In the genomic region with DNA sequence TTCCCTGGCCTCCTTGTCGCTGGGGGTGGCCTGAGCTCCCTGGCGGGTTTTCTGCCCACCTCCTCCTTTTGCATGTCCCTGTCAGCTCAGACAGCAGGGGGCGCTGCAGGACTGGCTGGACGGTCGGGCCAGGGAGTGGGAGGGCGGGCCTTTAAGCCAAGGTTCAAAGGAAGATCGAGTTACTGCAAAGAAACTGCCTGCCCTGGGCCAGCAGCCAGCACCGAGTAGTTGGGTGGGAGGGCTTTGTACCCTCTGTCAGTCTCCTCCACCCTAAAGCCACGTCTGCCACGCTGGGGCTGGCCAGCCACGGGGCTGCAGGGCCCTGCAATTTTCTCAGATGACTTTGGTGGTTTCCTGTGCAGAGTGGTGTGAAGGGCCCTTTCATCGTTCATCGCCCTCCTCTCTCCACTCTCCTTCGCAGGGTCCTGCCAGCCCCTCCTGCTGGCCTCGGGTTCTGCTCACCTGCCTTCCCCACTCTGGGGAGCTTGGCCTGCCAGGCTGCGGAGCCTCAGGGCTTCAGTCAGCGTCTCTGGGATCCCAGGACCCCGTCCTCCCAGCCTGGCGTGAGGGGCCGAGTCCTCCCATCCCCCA, we compare ENCODE assay signal across 1 cellular context.
TF ChIP-seq lines count a peak whose summit lies in the region.

No MANE protein-coding gene starts in this region.

TF ChIP-seq in HepG2, 621 proteins besides CTCF, POLR2A, EP300 and RAD21 (continued from another document):
- TF ChIP-seq SIX1 (CRISPR knock-in tag; IDR thresholded peaks at IDR 0.05; ENCODE audit: borderline replicate concordance) = peak; percentile 90; the same call in 1 of the 2 replicates
- no peak; the same call in 1 of the 2 replicates for TF ChIP-seq ZNF513 (CRISPR knock-in tag; conservative IDR thresholded peaks at IDR 0.05)
- TF ChIP-seq, protein P1, sequence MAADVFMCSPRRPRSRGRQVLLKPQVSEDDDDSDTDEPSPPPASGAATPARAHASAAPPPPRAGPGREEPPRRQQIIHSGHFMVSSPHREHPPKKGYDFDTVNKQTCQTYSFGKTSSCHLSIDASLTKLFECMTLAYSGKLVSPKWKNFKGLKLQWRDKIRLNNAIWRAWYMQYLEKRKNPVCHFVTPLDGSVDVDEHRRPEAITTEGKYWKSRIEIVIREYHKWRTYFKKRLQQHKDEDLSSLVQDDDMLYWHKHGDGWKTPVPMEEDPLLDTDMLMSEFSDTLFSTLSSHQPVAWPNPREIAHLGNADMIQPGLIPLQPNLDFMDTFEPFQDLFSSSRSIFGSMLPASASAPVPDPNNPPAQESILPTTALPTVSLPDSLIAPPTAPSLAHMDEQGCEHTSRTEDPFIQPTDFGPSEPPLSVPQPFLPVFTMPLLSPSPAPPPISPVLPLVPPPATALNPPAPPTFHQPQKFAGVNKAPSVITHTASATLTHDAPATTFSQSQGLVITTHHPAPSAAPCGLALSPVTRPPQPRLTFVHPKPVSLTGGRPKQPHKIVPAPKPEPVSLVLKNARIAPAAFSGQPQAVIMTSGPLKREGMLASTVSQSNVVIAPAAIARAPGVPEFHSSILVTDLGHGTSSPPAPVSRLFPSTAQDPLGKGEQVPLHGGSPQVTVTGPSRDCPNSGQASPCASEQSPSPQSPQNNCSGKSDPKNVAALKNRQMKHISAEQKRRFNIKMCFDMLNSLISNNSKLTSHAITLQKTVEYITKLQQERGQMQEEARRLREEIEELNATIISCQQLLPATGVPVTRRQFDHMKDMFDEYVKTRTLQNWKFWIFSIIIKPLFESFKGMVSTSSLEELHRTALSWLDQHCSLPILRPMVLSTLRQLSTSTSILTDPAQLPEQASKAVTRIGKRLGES (CRISPR knock-in tag; IDR thresholded peaks at IDR 0.05; ENCODE audit: borderline replicate concordance) = no peak
- TF ChIP-seq FOXA1 (IDR thresholded peaks at IDR 0.05) = no peak
- no peak for TF ChIP-seq FOXA1 (CRISPR knock-in tag; IDR thresholded peaks at IDR 0.05)
- TF ChIP-seq, protein P2, sequence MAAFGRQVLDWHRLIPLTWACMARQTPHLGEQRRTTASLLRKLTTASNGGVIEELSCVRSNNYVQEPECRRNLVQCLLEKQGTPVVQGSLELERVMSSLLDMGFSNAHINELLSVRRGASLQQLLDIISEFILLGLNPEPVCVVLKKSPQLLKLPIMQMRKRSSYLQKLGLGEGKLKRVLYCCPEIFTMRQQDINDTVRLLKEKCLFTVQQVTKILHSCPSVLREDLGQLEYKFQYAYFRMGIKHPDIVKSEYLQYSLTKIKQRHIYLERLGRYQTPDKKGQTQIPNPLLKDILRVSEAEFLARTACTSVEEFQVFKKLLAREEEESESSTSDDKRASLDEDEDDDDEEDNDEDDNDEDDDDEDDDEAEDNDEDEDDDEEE (CRISPR knock-in tag; IDR thresholded peaks at IDR 0.05) = no peak
- 0 out of 2 replicates have a peak, but pooled peaks have one; percentile 39 for TF ChIP-seq ZNF263 (CRISPR knock-in tag; IDR thresholded peaks at IDR 0.05)
- TF ChIP-seq SP1 (IDR thresholded peaks at IDR 0.05) = no peak
- TF ChIP-seq SP1 (CRISPR knock-in tag; IDR thresholded peaks at IDR 0.05) = peak; percentile 76
- TF ChIP-seq, protein P3, sequence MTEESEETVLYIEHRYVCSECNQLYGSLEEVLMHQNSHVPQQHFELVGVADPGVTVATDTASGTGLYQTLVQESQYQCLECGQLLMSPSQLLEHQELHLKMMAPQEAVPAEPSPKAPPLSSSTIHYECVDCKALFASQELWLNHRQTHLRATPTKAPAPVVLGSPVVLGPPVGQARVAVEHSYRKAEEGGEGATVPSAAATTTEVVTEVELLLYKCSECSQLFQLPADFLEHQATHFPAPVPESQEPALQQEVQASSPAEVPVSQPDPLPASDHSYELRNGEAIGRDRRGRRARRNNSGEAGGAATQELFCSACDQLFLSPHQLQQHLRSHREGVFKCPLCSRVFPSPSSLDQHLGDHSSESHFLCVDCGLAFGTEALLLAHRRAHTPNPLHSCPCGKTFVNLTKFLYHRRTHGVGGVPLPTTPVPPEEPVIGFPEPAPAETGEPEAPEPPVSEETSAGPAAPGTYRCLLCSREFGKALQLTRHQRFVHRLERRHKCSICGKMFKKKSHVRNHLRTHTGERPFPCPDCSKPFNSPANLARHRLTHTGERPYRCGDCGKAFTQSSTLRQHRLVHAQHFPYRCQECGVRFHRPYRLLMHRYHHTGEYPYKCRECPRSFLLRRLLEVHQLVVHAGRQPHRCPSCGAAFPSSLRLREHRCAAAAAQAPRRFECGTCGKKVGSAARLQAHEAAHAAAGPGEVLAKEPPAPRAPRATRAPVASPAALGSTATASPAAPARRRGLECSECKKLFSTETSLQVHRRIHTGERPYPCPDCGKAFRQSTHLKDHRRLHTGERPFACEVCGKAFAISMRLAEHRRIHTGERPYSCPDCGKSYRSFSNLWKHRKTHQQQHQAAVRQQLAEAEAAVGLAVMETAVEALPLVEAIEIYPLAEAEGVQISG (CRISPR knock-in tag; IDR thresholded peaks at IDR 0.05) = peak; percentile 60
- TF ChIP-seq SP4 (CRISPR knock-in tag; IDR thresholded peaks at IDR 0.05) = peak; percentile 50; the same call in 1 of the 2 replicates
- peak; percentile 30; the same call in 1 of the 2 replicates for TF ChIP-seq MIER2 (CRISPR knock-in tag; IDR thresholded peaks at IDR 0.05)
- no peak for TF ChIP-seq ZNF644 (CRISPR knock-in tag; IDR thresholded peaks at IDR 0.05; ENCODE audit: low read depth)
- TF ChIP-seq ZBTB7B (CRISPR knock-in tag; IDR thresholded peaks at IDR 0.05) = peak; percentile 70
- no peak for TF ChIP-seq ZNF496 (CRISPR knock-in tag; IDR thresholded peaks at IDR 0.05; ENCODE audit: insufficient replicate concordance)
- TF ChIP-seq HNRNPL (IDR thresholded peaks at IDR 0.05; ENCODE audit: low read depth, low read length) = 0 out of 2 replicates have a peak, but pooled peaks have one; percentile 45
- TF ChIP-seq KAT8 (CRISPR knock-in tag; IDR thresholded peaks at IDR 0.05) = 0 out of 2 replicates have a peak, but pooled peaks have one; percentile 43
- TF ChIP-seq AKAP8 (CRISPR knock-in tag; IDR thresholded peaks at IDR 0.05) = no peak
- peak; percentile 44; the same call in 1 of the 2 replicates for TF ChIP-seq ARNTL (CRISPR knock-in tag; IDR thresholded peaks at IDR 0.05)
- peak; percentile 73 for TF ChIP-seq ZFP36 (IDR thresholded peaks at IDR 0.05; ENCODE audit: borderline replicate concordance, low read depth, low read length, partially characterized antibody)
- 0 out of 2 replicates have a peak, but pooled peaks have one; percentile 52 for TF ChIP-seq FIP1L1 (IDR thresholded peaks at IDR 0.05; ENCODE audit: borderline replicate concordance, insufficient read depth, low read depth, low read length)
- 0 out of 2 replicates have a peak, but pooled peaks have one; percentile 30 for TF ChIP-seq ZNF670 (CRISPR knock-in tag; IDR thresholded peaks at IDR 0.05; ENCODE audit: borderline replicate concordance)
- peak; percentile 82; the same call in 1 of the 2 replicates for TF ChIP-seq KDM2A (CRISPR knock-in tag; IDR thresholded peaks at IDR 0.05; ENCODE audit: borderline replicate concordance, low read depth)
- TF ChIP-seq ZNF768 (CRISPR knock-in tag; IDR thresholded peaks at IDR 0.05) = peak; percentile 11; the same call in 1 of the 2 replicates
- TF ChIP-seq SAP130 (CRISPR knock-in tag; IDR thresholded peaks at IDR 0.05; ENCODE audit: low read depth) = peak; percentile 48; the same call in 1 of the 2 replicates
- TF ChIP-seq YY1 (IDR thresholded peaks at IDR 0.05; ENCODE audit: insufficient read depth, insufficient replicate concordance, low read depth, low read length) = peak; percentile 60
- peak; percentile 42; the same call in 1 of the 2 replicates for TF ChIP-seq FOXA3 (CRISPR knock-in tag; IDR thresholded peaks at IDR 0.05)
- TF ChIP-seq HNF4A (CRISPR knock-in tag; IDR thresholded peaks at IDR 0.05) = peak; percentile 77
- TF ChIP-seq WIZ (CRISPR knock-in tag; IDR thresholded peaks at IDR 0.05) = no peak
